ENCODE assay signal across 31 cellular contexts in the genomic region with DNA sequence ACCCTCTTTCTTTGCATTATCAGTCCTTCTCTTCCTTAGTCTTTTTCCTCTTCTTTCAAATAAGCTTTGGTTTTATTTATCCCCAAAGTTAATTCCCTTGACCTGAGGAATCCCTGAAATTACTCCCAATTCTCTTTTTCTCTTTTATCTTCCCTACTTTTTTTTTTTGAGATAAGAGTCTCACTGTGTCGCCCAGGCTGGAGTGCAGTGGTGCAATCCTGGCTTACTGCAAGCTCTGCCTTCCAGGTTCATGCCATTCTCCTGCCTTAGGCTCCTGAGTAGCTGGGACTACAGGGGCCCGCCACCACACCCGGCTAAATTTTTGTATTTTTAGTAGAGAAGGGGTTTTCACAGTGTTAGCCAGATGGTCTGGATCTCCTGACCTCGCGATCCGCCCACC.
"Had no signal": no experiment of that assay in that cellular context is flagged by ENCODE, and none has a peak within 500 bp of the region (broad histone marks: within the 10 kb centered on the region; RNA-seq: fewer than 3 reads in every experiment).

No MANE protein-coding gene starts in this region.

- H3K9me3 ChIP-seq: body of pancreas, colonic mucosa had no signal

- H3K27ac Mint-ChIP-seq: activated B cell treated with CpG ODN at 0.5 μM for 24 hours; activated CD4-positive, alpha-beta memory T cell treated with anti-CD3 and anti-CD28 coated beads for 36 hours; activated CD8-positive, alpha-beta memory T cell treated with anti-CD3 and anti-CD28 coated beads, Interleukin-2, amount 10 ng/mL, durations not matched to agents 7 days and 5 days; activated CD8-positive, alpha-beta T cell treated with anti-CD3 and anti-CD28 coated beads, Interleukin-2, amount 10 ng/mL, durations not matched to agents 7 days and 5 days; activated naive CD4-positive, alpha-beta T cell treated with anti-CD3 and anti-CD28 coated beads for 36 hours; activated naive CD4-positive, alpha-beta T cell treated with anti-CD3 and anti-CD28 coated beads, Interleukin-2, amount 50 U/mL, for 72 hours; activated naive CD8-positive, alpha-beta T cell treated with anti-CD3 and anti-CD28 coated beads, Interleukin-2, amount 10 ng/mL, durations not matched to agents 7 days and 5 days; activated T-helper 1 cell treated with anti-CD3 and anti-CD28 coated beads, Interleukin-12 subunit alpha, Interleukin-12 subunit beta, Interleukin-2, Interleukin-4 antibody, amounts not matched to agents 30 ng/mL and 10 ng/mL and 1 ng/mL, durations not matched to agents 14 hours and 24 hours and 36 hours; activated T-helper 2 cell treated with anti-CD3 and anti-CD28 coated beads, Interferon-gamma antibody, Interleukin-2, Interleukin-4, amounts not matched to agents 10 μg/mL and 5 μg/mL and 100 μg/mL, durations not matched to agents 14 hours and 24 hours and 36 hours; T-helper 17 cell; T-helper 2 cell treated with Interferon-gamma antibody and Interleukin-4, amounts not matched to agents 5 μg/mL and 100 μg/mL, for 36 hours had no signal

- H3K27ac ChIP-seq: body of pancreas, colonic mucosa, WERI-Rb-1 had no signal

- H3K27me3 ChIP-seq: body of pancreas, colonic mucosa had no signal

- H3K36me3 ChIP-seq: colonic mucosa had no signal

- DNase-seq: activated B cell treated with CpG ODN at 0.5 μM for 24 hours; activated CD4-positive, alpha-beta memory T cell treated with anti-CD3 and anti-CD28 coated beads for 36 hours; activated CD4-positive, alpha-beta T cell treated with anti-CD3 and anti-CD28 coated beads for 48 hours; activated CD4-positive, alpha-beta T cell treated with anti-CD3 and anti-CD28 coated beads, Interleukin-2, amount 50 U/mL, for 1 hour; activated CD8-positive, alpha-beta memory T cell treated with anti-CD3 and anti-CD28 coated beads, Interleukin-2, amount 10 ng/mL, durations not matched to agents 7 days and 5 days; activated CD8-positive, alpha-beta memory T cell treated with anti-CD3 and anti-CD28 coated beads, Interleukin-2, amount 50 U/mL, for 4 hours; activated CD8-positive, alpha-beta T cell treated with anti-CD3 and anti-CD28 coated beads, Interleukin-2, amount 10 ng/mL, durations not matched to agents 7 days and 5 days; activated effector memory CD4-positive, alpha-beta T cell treated with anti-CD3 and anti-CD28 coated beads, Interleukin-2, amount 50 U/mL, for 16 hours; activated naive CD4-positive, alpha-beta T cell treated with anti-CD3 and anti-CD28 coated beads for 36 hours; activated naive CD8-positive, alpha-beta T cell treated with anti-CD3 and anti-CD28 coated beads, Interleukin-2, amount 10 ng/mL, durations not matched to agents 7 days and 5 days; activated T-cell treated with anti-CD3 and anti-CD28 coated beads, Interleukin-2, amount 50 U/mL, for 1 hour; activated T-cell treated with anti-CD3 and anti-CD28 coated beads, Interleukin-2, amount 50 U/mL, for 48 hours; amniotic stem cell; anterior cingulate cortex; body of pancreas; central memory CD4-positive, alpha-beta T cell; cerebellar nuclear complex; colonic mucosa; effector CD8-positive, alpha-beta T cell; foreskin fibroblast; head of caudate nucleus; T-helper 1 cell; T-helper 17 cell; T1000; WERI-Rb-1 had no signal

- H3K4me1 ChIP-seq: body of pancreas, colonic mucosa had no signal

- H3K4me3 Mint-ChIP-seq: activated B cell treated with CpG ODN at 0.5 μM for 24 hours; activated CD4-positive, alpha-beta memory T cell treated with anti-CD3 and anti-CD28 coated beads for 36 hours; activated CD8-positive, alpha-beta memory T cell treated with anti-CD3 and anti-CD28 coated beads, Interleukin-2, amount 10 ng/mL, durations not matched to agents 7 days and 5 days; activated CD8-positive, alpha-beta T cell treated with anti-CD3 and anti-CD28 coated beads, Interleukin-2, amount 10 ng/mL, durations not matched to agents 7 days and 5 days; activated naive CD4-positive, alpha-beta T cell treated with anti-CD3 and anti-CD28 coated beads for 36 hours; activated naive CD8-positive, alpha-beta T cell treated with anti-CD3 and anti-CD28 coated beads, Interleukin-2, amount 10 ng/mL, durations not matched to agents 7 days and 5 days; activated T-helper 1 cell treated with anti-CD3 and anti-CD28 coated beads, Interleukin-12 subunit alpha, Interleukin-12 subunit beta, Interleukin-2, Interleukin-4 antibody, amounts not matched to agents 30 ng/mL and 10 ng/mL and 1 ng/mL, durations not matched to agents 14 hours and 24 hours and 36 hours; T-helper 17 cell; T-helper 2 cell treated with Interferon-gamma antibody and Interleukin-4, amounts not matched to agents 5 μg/mL and 100 μg/mL, for 36 hours had no signal

- H3K4me3 ChIP-seq: body of pancreas, colonic mucosa had no signal

- H3K9me3 Mint-ChIP-seq: activated B cell treated with CpG ODN at 0.5 μM for 24 hours; activated CD4-positive, alpha-beta memory T cell treated with anti-CD3 and anti-CD28 coated beads for 36 hours; activated naive CD4-positive, alpha-beta T cell treated with anti-CD3 and anti-CD28 coated beads for 36 hours; activated T-helper 1 cell treated with anti-CD3 and anti-CD28 coated beads, Interleukin-12 subunit alpha, Interleukin-12 subunit beta, Interleukin-2, Interleukin-4 antibody, amounts not matched to agents 30 ng/mL and 10 ng/mL and 1 ng/mL, durations not matched to agents 14 hours and 24 hours and 36 hours; activated T-helper 2 cell treated with anti-CD3 and anti-CD28 coated beads, Interferon-gamma antibody, Interleukin-2, Interleukin-4, amounts not matched to agents 10 μg/mL and 5 μg/mL and 100 μg/mL, durations not matched to agents 14 hours and 24 hours and 36 hours; T-helper 2 cell treated with Interferon-gamma antibody and Interleukin-4, amounts not matched to agents 5 μg/mL and 100 μg/mL, for 36 hours had no signal

- ATAC-seq: activated CD4-positive, CD25-positive, alpha-beta regulatory T cell treated with anti-CD3 and anti-CD28 coated beads, Interleukin-2, amount 50 U/mL, for 24 hours; activated CD8-positive, alpha-beta memory T cell treated with anti-CD3 and anti-CD28 coated beads, Interleukin-2, amount 10 ng/mL, durations not matched to agents 7 days and 5 days; activated CD8-positive, alpha-beta T cell treated with anti-CD3 and anti-CD28 coated beads, Interleukin-2, amount 10 ng/mL, durations not matched to agents 7 days and 5 days; activated naive CD4-positive, alpha-beta T cell treated with anti-CD3 and anti-CD28 coated beads, Interleukin-2, amount 50 U/mL, for 72 hours; body of pancreas; esophagus mucosa; T-helper 17 cell had no signal
